9 cellular contexts compared by ENCODE assay signal in genomic region chr11:14359573-14360031, GRCh38. TPM values are rescaled to one million over a fixed set of nuclear protein-coding genes. Genes with fewer than 3 reads are reported as not detected.
DNase-seq lines count a peak whose midpoint lies in the region; ATAC-seq and TF ChIP-seq lines count a peak whose summit lies in the region.
"Had no signal": no experiment of that assay in that cellular context is flagged by ENCODE, and none has a peak within 500 bp of the region (broad histone marks: within the 10 kb centered on the region; RNA-seq: fewer than 3 reads in every experiment).

No MANE protein-coding gene starts in this region.

- POLR2A ChIA-PET in activated CD8-positive, alpha-beta T cell treated with anti-CD3 and anti-CD28 coated beads, Interleukin-2, amount 10 ng/mL, durations not matched to agents 7 days and 5 days (lab: Charles Lee): interaction anchor here (0.6 kb wide), 1 partner anchor 653 kb away, joined by 3 read pairs; no protein-coding TSS in a partner anchor

- H3K9me3 ChIP-seq in iPS-20b (ENCODE audit: insufficient read depth, low read depth, low read length): no peaks in the 10 kb centered on the region
- H3K9me3 ChIP-seq in suprapubic skin: no peaks in the 10 kb centered on the region

- peak overlapping the region; percentile 95 for H3K4me3 ChIP-seq in iPS-20b (ENCODE audit: low read length)
- peak overlapping the region; percentile 95 for H3K4me3 ChIP-seq in suprapubic skin

- H3K36me3 Mint-ChIP-seq in activated T-cell treated with anti-CD3 and anti-CD28 coated beads, Interleukin-2, amount 50 U/mL, for 24 hours (ENCODE audit: low read depth): peaks cover 16% of the 10 kb centered on the region
- H3K36me3 Mint-ChIP-seq in activated CD8-positive, alpha-beta T cell treated with anti-CD3 and anti-CD28 coated beads, Interleukin-2, amount 10 ng/mL, durations not matched to agents 7 days and 5 days (ENCODE audit: low read depth): peaks cover 25% of the 10 kb centered on the region

- H3K9me3 Mint-ChIP-seq in activated T-cell treated with anti-CD3 and anti-CD28 coated beads, Interleukin-2, amount 50 U/mL, for 24 hours: no peaks in the 10 kb centered on the region
- H3K9me3 Mint-ChIP-seq in activated CD8-positive, alpha-beta T cell treated with anti-CD3 and anti-CD28 coated beads, Interleukin-2, amount 10 ng/mL, durations not matched to agents 7 days and 5 days (ENCODE audit: insufficient read depth): no peaks in the 10 kb centered on the region

- peak overlapping the region; percentile 79 for H3K27ac Mint-ChIP-seq in activated T-cell treated with anti-CD3 and anti-CD28 coated beads, Interleukin-2, amount 50 U/mL, for 24 hours
- peak overlapping the region; percentile 30 for H3K27ac Mint-ChIP-seq in activated CD8-positive, alpha-beta T cell treated with anti-CD3 and anti-CD28 coated beads, Interleukin-2, amount 10 ng/mL, durations not matched to agents 7 days and 5 days

- H3K27me3 Mint-ChIP-seq in activated T-cell treated with anti-CD3 and anti-CD28 coated beads, Interleukin-2, amount 50 U/mL, for 24 hours: peaks cover 4% of the 10 kb centered on the region
- no peaks in the 10 kb centered on the region for H3K27me3 Mint-ChIP-seq in activated CD8-positive, alpha-beta T cell treated with anti-CD3 and anti-CD28 coated beads, Interleukin-2, amount 10 ng/mL, durations not matched to agents 7 days and 5 days (ENCODE audit: low read depth)

- H3K9ac ChIP-seq in iPS-20b (ENCODE audit: low read depth, low read length): no peak overlapping the region

- CTCF ChIA-PET in activated CD8-positive, alpha-beta T cell treated with anti-CD3 and anti-CD28 coated beads, Interleukin-2, amount 10 ng/mL, durations not matched to agents 7 days and 5 days (lab: Charles Lee): interaction anchor here (0.9 to 1.1 kb wide), 2 partner anchors 14 to 59 kb away, joined by 3 read pairs; no protein-coding TSS in a partner anchor

- peak overlapping the region; percentile 74 for H3K4me3 Mint-ChIP-seq in activated T-cell treated with anti-CD3 and anti-CD28 coated beads, Interleukin-2, amount 50 U/mL, for 24 hours
- peak overlapping the region; percentile 73 for H3K4me3 Mint-ChIP-seq in activated CD8-positive, alpha-beta T cell treated with anti-CD3 and anti-CD28 coated beads, Interleukin-2, amount 10 ng/mL, durations not matched to agents 7 days and 5 days

- H3K27me3 ChIP-seq in iPS-20b (ENCODE audit: insufficient read depth, low read length) (peaks cover 9% of the 10 kb centered on the region), suprapubic skin (no peaks in the 10 kb centered on the region)

- WGBS in suprapubic skin: 64% methylated on average over 5 of the region's 5 CpGs

- no peak for ATAC-seq in activated CD8-positive, alpha-beta T cell treated with anti-CD3 and anti-CD28 coated beads, Interleukin-2, amount 10 ng/mL, durations not matched to agents 7 days and 5 days
- ATAC-seq in GM18502 (IDR thresholded peaks at IDR 0.05; ENCODE audit: poor library complexity, unreplicated experiment): no peak

- no peak for DNase-seq in activated T-cell treated with anti-CD3 and anti-CD28 coated beads, Interleukin-2, amount 50 U/mL, for 24 hours
- no peak for DNase-seq in activated T-cell treated with anti-CD3 and anti-CD28 coated beads, Interleukin-2, amount 50 U/mL, for 48 hours
- DNase-seq in activated CD8-positive, alpha-beta T cell treated with anti-CD3 and anti-CD28 coated beads, Interleukin-2, amount 10 ng/mL, durations not matched to agents 7 days and 5 days: no peak
- DNase-seq in suprapubic skin (ENCODE audit: low spot score in 2 of 2) (no peak), kidney glomerular epithelial cell (lab: John Stamatoyannopoulos, UW) (no peak), ureter (ENCODE audit: low spot score) (no peak)
- DNase-seq: cortex of kidney had no signal

- no peak for TF ChIP-seq POLR2A in suprapubic skin (IDR thresholded peaks at IDR 0.05)

- H3K27ac ChIP-seq in iPS-20b (ENCODE audit: low read length) (no peak overlapping the region), suprapubic skin (no peak overlapping the region)

- H3K4me1 Mint-ChIP-seq in activated T-cell treated with anti-CD3 and anti-CD28 coated beads, Interleukin-2, amount 50 U/mL, for 24 hours (ENCODE audit: low read depth): peaks cover 29% of the 10 kb centered on the region
- peaks cover 56% of the 10 kb centered on the region for H3K4me1 Mint-ChIP-seq in activated CD8-positive, alpha-beta T cell treated with anti-CD3 and anti-CD28 coated beads, Interleukin-2, amount 10 ng/mL, durations not matched to agents 7 days and 5 days (ENCODE audit: low read depth)

- H3K36me3 ChIP-seq in iPS-20b (ENCODE audit: insufficient read depth, low read depth, low read length): no peaks in the 10 kb centered on the region
- H3K36me3 ChIP-seq in suprapubic skin: no peaks in the 10 kb centered on the region

- H3K4me1 ChIP-seq in iPS-20b (ENCODE audit: insufficient read depth, low read length) (peaks cover 6% of the 10 kb centered on the region), suprapubic skin (peaks cover 17% of the 10 kb centered on the region)

- TF ChIP-seq EP300 in suprapubic skin (IDR thresholded peaks at IDR 0.05): no peak

- TF ChIP-seq CTCF in suprapubic skin (IDR thresholded peaks at IDR 0.05): no peak

RNA-seq across cellular contexts. Expression of gene RRAS2, which starts 0.6 kb away (rescaled TPM):
- 10 to 100 TPM; 97.3 to 98.1 TPM for total RNA-seq in activated CD8-positive, alpha-beta T cell treated with anti-CD3 and anti-CD28 coated beads, Interleukin-2, amount 10 ng/mL, durations not matched to agents 7 days and 5 days
- total RNA-seq in suprapubic skin: 10 to 100 TPM; 24.1 to 28.5 (median 25.5) TPM
- total RNA-seq in ureter: 31.1 TPM
